18 cellular contexts compared by ENCODE assay signal in genomic region chr1:117147856-117148588, GRCh38. TPM values are rescaled to one million over a fixed set of nuclear protein-coding genes. Genes with fewer than 3 reads are reported as not detected.
DNase-seq lines count a peak whose midpoint lies in the region; ATAC-seq and TF ChIP-seq lines count a peak whose summit lies in the region.
"Had no signal": no experiment of that assay in that cellular context is flagged by ENCODE, and none has a peak within 500 bp of the region (broad histone marks: within the 10 kb centered on the region; RNA-seq: fewer than 3 reads in every experiment).

No MANE protein-coding gene starts in this region.

- H3K27ac ChIP-seq in left lung (no peak overlapping the region), ovary (no peak overlapping the region)
- no peak overlapping the region for H3K27ac ChIP-seq in CD4-positive, alpha-beta memory T cell (ENCODE audit: low read depth, low read length)
- H3K27ac ChIP-seq: lower lobe of right lung had no signal

- H3K36me3 Mint-ChIP-seq in Calu3 (ENCODE audit: insufficient read depth, unreplicated experiment) (peaks cover 7% of the 10 kb centered on the region), natural killer cell (no peaks in the 10 kb centered on the region)
- H3K36me3 Mint-ChIP-seq in CD4-positive, alpha-beta memory T cell = no peaks in the 10 kb centered on the region
- H3K36me3 Mint-ChIP-seq: stimulated activated naive B cell treated with anti-CD40 and anti-IgM and Interleukin-4, amounts not matched to agents 10 μg/mL and 1 μg/mL and 100 μg/mL, for 72 hours had no signal

- WGBS in ovary, 3 donors = 48 to 76% (median 65%) methylated on average over 5 of the region's 5 CpGs

- no peak overlapping the region for H3K4me3 Mint-ChIP-seq in Calu3 (ENCODE audit: low read depth, unreplicated experiment)
- H3K4me3 Mint-ChIP-seq in CD4-positive, alpha-beta memory T cell = no peak overlapping the region
- H3K4me3 Mint-ChIP-seq in natural killer cell = no peak overlapping the region
- H3K4me3 Mint-ChIP-seq: activated T-helper 17 cell treated with anti-CD3 and anti-CD28 coated beads, Interleukin-2, amount 50 U/mL, for 72 hours; stimulated activated naive B cell treated with anti-CD40 and anti-IgM and Interleukin-4, amounts not matched to agents 10 μg/mL and 1 μg/mL and 100 μg/mL, for 72 hours had no signal

- DNase-seq in Calu3 (no peak), NCI-H1105 treated with DMSO at 0.1 percent for 48 hours (lab: John Stamatoyannopoulos, UW) (peak; percentile 81), astrocyte of the spinal cord (ENCODE audit: low read depth, low spot score) (peak; percentile 77), left lung (no peak), ovary (no peak), natural killer cell (no peak)
- DNase-seq in CD4-positive, alpha-beta memory T cell = no peak
- no peak for DNase-seq in stimulated activated CD4-positive, alpha-beta T cell treated with anti-CD3 and anti-CD28 coated beads, Interleukin-2, amount 100 ng/mL, for 48 hours
- DNase-seq: activated CD4-positive, alpha-beta T cell treated with anti-CD3 and anti-CD28 coated beads for 1 hour; Caco-2; glutamatergic neuron; GOT3; lower lobe of right lung; NCI-H2107; occipital lobe; stimulated activated naive B cell treated with anti-CD40 and anti-IgM and Interleukin-4, amounts not matched to agents 10 μg/mL and 1 μg/mL and 100 μg/mL, for 72 hours had no signal

- CTCF ChIA-PET in Calu3 (lab: Charles Lee) = interaction anchor here (1.3 kb wide), 1 partner anchor 137 kb away, joined by 4 read pairs; no protein-coding TSS in a partner anchor
- CTCF ChIA-PET in CD4-positive, alpha-beta memory T cell (lab: Charles Lee; ENCODE audit: partially characterized antibody) = no interaction called here

- POLR2A ChIA-PET in CD4-positive, alpha-beta memory T cell (lab: Charles Lee; ENCODE audit: partially characterized antibody) = no interaction called here

- peaks cover 54% of the 10 kb centered on the region for H3K4me1 Mint-ChIP-seq in Calu3 (ENCODE audit: low read depth, unreplicated experiment)
- no peaks in the 10 kb centered on the region for H3K4me1 Mint-ChIP-seq in CD4-positive, alpha-beta memory T cell
- no peaks in the 10 kb centered on the region for H3K4me1 Mint-ChIP-seq in natural killer cell
- H3K4me1 Mint-ChIP-seq: activated T-helper 17 cell treated with anti-CD3 and anti-CD28 coated beads, Interleukin-2, amount 50 U/mL, for 72 hours; stimulated activated naive B cell treated with anti-CD40 and anti-IgM and Interleukin-4, amounts not matched to agents 10 μg/mL and 1 μg/mL and 100 μg/mL, for 72 hours had no signal

- H3K9me3 ChIP-seq in left lung (peaks cover 0 to 6% of the 10 kb centered on the region in 2 donors), ovary (no peaks in the 10 kb centered on the region)
- no peaks in the 10 kb centered on the region for H3K9me3 ChIP-seq in CD4-positive, alpha-beta memory T cell (ENCODE audit: control insufficient read depth in 1 of 2, low read length in 2 of 2)
- H3K9me3 ChIP-seq: Caco-2, lower lobe of right lung had no signal

- H3K9me3 Mint-ChIP-seq in Calu3 (ENCODE audit: low read depth, unreplicated experiment) = no peaks in the 10 kb centered on the region
- H3K9me3 Mint-ChIP-seq in CD4-positive, alpha-beta memory T cell = peaks cover 0 to 3% (median 0%) of the 10 kb centered on the region in 8 donors
- H3K9me3 Mint-ChIP-seq in natural killer cell = no peaks in the 10 kb centered on the region
- H3K9me3 Mint-ChIP-seq: activated T-helper 17 cell treated with anti-CD3 and anti-CD28 coated beads, Interleukin-2, amount 50 U/mL, for 72 hours had no signal

- H3K4me1 ChIP-seq in left lung (no peaks in the 10 kb centered on the region), ovary (ENCODE audit: insufficient read depth) (no peaks in the 10 kb centered on the region)
- H3K4me1 ChIP-seq in CD4-positive, alpha-beta memory T cell (ENCODE audit: insufficient read depth, low read length) = no peaks in the 10 kb centered on the region
- H3K4me1 ChIP-seq: Caco-2, lower lobe of right lung had no signal

- no TSS peak for BruUV-seq in Calu3 (replicated peaks; lab: Mats Ljungman, UMichigan)

- intact Hi-C loops in Calu3 (cut with micrococcal nuclease; ENCODE audit: unreplicated experiment) = loop anchor here (2.0 to 10.0 kb wide), 2 partner anchors 57 to 137 kb away; no protein-coding TSS in a partner anchor
- intact Hi-C loops in left lung (cut with DNase I) = no loop called here
- intact Hi-C loops in CD4-positive, alpha-beta memory T cell (cut with micrococcal nuclease) = no loop called here
- intact Hi-C loops in ovary (cut with DNase I) = no loop called here
- intact Hi-C loops in natural killer cell (cut with micrococcal nuclease) = no loop called here

- peak; percentile 57 for ATAC-seq in left lung
- no peak for ATAC-seq in natural killer cell
- ATAC-seq: activated T-helper 17 cell treated with anti-CD3 and anti-CD28 coated beads, Interleukin-2, amount 50 U/mL, for 72 hours; HepG2; stimulated activated naive B cell treated with anti-CD40 and anti-IgM and Interleukin-4, amounts not matched to agents 10 μg/mL and 1 μg/mL and 100 μg/mL, for 72 hours had no signal

- no peaks in the 10 kb centered on the region for H3K36me3 ChIP-seq in left lung
- H3K36me3 ChIP-seq in CD4-positive, alpha-beta memory T cell (ENCODE audit: insufficient read depth, low read length) = no peaks in the 10 kb centered on the region
- no peaks in the 10 kb centered on the region for H3K36me3 ChIP-seq in ovary
- H3K36me3 ChIP-seq: lower lobe of right lung had no signal

- no peaks in the 10 kb centered on the region for H3K27me3 Mint-ChIP-seq in Calu3 (ENCODE audit: unreplicated experiment)
- H3K27me3 Mint-ChIP-seq in CD4-positive, alpha-beta memory T cell = peaks cover 11 to 16% of the 10 kb centered on the region in 2 donors
- peaks cover 8 to 11% of the 10 kb centered on the region in 2 donors for H3K27me3 Mint-ChIP-seq in natural killer cell (ENCODE audit: low read depth in 2 of 2)

- no peak for TF ChIP-seq CTCF in Calu3 (IDR thresholded peaks at IDR 0.05; ENCODE audit: unreplicated experiment)
- TF ChIP-seq CTCF in astrocyte of the spinal cord (IDR thresholded peaks at IDR 0.05; ENCODE audit: low read depth, low read length) = no peak
- no peak for TF ChIP-seq CTCF in left lung (IDR thresholded peaks at IDR 0.05)
- TF ChIP-seq CTCF in ovary (IDR thresholded peaks at IDR 0.05) = no peak
- TF ChIP-seq CTCF in natural killer cell (IDR thresholded peaks at IDR 0.05) = no peak

- H3K4me3 ChIP-seq in astrocyte of the spinal cord (ENCODE audit: low read depth, low read length) (no peak overlapping the region), left lung (no peak overlapping the region), ovary (no peak overlapping the region)
- H3K4me3 ChIP-seq in CD4-positive, alpha-beta memory T cell (ENCODE audit: low read length in 2 of 2) = no peak overlapping the region
- H3K4me3 ChIP-seq: lower lobe of right lung had no signal

- TF ChIP-seq EP300 in ovary (IDR thresholded peaks at IDR 0.05) = no peak

- H3K27ac Mint-ChIP-seq in Calu3 (ENCODE audit: unreplicated experiment) (peak overlapping the region; percentile 95), natural killer cell (no peak overlapping the region)
- no peak overlapping the region for H3K27ac Mint-ChIP-seq in CD4-positive, alpha-beta memory T cell
- H3K27ac Mint-ChIP-seq: activated T-helper 17 cell treated with anti-CD3 and anti-CD28 coated beads, Interleukin-2, amount 50 U/mL, for 72 hours; stimulated activated naive B cell treated with anti-CD40 and anti-IgM and Interleukin-4, amounts not matched to agents 10 μg/mL and 1 μg/mL and 100 μg/mL, for 72 hours had no signal

- in situ Hi-C loops in astrocyte of the spinal cord (cut with HindIII; ENCODE audit: low sequenced_read_pairs) = no loop called here

- H3K27me3 ChIP-seq in left lung = no peaks in the 10 kb centered on the region
- peaks cover 5% of the 10 kb centered on the region for H3K27me3 ChIP-seq in CD4-positive, alpha-beta memory T cell (ENCODE audit: insufficient read depth, low read length)
- no peaks in the 10 kb centered on the region for H3K27me3 ChIP-seq in ovary

- no peak for TF ChIP-seq POLR2A in ovary (IDR thresholded peaks at IDR 0.05)

RNA-seq across cellular contexts. Expression of gene TRIM45, which starts 26.5 kb away (rescaled TPM):
- total RNA-seq in Calu3 (2022) (4.3 and 5.3 TPM in 2 replicates), left lung (1 to 10 TPM; 2.6 to 5.1 TPM), ovary (1 to 10 TPM; 2.9 to 7.7 (median 6.6) TPM), natural killer cell (1 to 10 TPM in 1 of 3 donors, under 1 TPM in 2; 0.33 to 1.2 (median 0.77) TPM)
- under 1 TPM; 0.20 to 0.25 TPM for total RNA-seq in CD4-positive, alpha-beta memory T cell
- under 1 TPM in 1 of 2 donors, not detected in 1; 0.11 TPM for polyA plus RNA-seq in CD4-positive, alpha-beta memory T cell
- polyA plus RNA-seq in ovary = 1 to 10 TPM; 4.9 to 5.4 TPM

Comparison
In these comparisons a context has a peak if more than half of its experiments do, and no peak if none do; other contexts are left out.
1. DNase-seq: peak in NCI-H1105 treated with DMSO at 0.1 percent for 48 hours (single experiment) and astrocyte of the spinal cord (single experiment); none in Calu3 (single experiment), left lung (0 of 2), CD4-positive, alpha-beta memory T cell (0 of 5), ovary (0 of 5), natural killer cell (single experiment) and stimulated activated CD4-positive, alpha-beta T cell treated with anti-CD3 and anti-CD28 coated beads, Interleukin-2, amount 100 ng/mL, for 48 hours (0 of 2).